In the genomic region with DNA sequence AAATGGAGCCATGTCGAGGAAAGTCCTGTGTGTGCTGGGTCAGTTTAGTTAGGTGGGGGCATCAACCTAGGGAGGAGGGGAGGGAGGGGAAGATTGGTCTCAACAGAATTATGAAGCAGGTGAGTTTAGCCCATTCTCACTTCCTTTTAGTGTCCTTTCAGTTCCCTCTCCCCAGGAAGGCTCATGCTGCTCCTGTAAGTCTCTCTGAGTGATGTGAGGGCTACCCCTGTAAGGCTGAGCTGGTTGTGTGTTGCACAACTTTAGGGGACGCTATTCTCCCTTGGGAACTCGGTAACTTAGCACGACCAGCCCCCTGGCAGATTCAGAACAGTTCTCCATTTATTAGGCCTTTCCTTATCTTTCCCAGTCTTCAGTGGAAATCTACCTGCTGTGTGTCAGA, we compare ENCODE assay signal across 12 cellular contexts. TPM values are rescaled to one million over a fixed set of nuclear protein-coding genes. Genes with fewer than 3 reads are reported as not detected.
DNase-seq lines count a peak whose midpoint lies in the region; ATAC-seq, FAIRE-seq and TF ChIP-seq lines count a peak whose summit lies in the region.
"Had no signal": no experiment of that assay in that cellular context is flagged by ENCODE, and none has a peak within 500 bp of the region (broad histone marks: within the 10 kb centered on the region; RNA-seq: fewer than 3 reads in every experiment).

No MANE protein-coding gene starts in this region.

- H3K4me1 Mint-ChIP-seq in stimulated activated effector memory CD8-positive, alpha-beta T cell treated with anti-CD3 and anti-CD28 coated beads, Interleukin-12 subunit alpha, Interleukin-12 subunit beta, amount 100 ng/mL, for 72 hours, result no peaks in the 10 kb centered on the region

- ATAC-seq in GM19438 (IDR thresholded peaks at IDR 0.05; ENCODE audit: low read depth, unreplicated experiment) (peak; percentile 99), HG02884 (IDR thresholded peaks at IDR 0.05; ENCODE audit: unreplicated experiment) (peak; percentile 95), HG03571 (IDR thresholded peaks at IDR 0.05; ENCODE audit: unreplicated experiment) (peak; percentile 98)
- no peak for ATAC-seq in stimulated activated effector memory CD8-positive, alpha-beta T cell treated with anti-CD3 and anti-CD28 coated beads, Interleukin-12 subunit alpha, Interleukin-12 subunit beta, amount 100 ng/mL, for 72 hours
- ATAC-seq: natural killer cell treated with Interleukin-12 subunit alpha and Interleukin-12 subunit beta and Interleukin-15 and Interleukin-18, amount 100 ng/mL, for 72 hours had no signal

- peak; percentile 32 for DNase-seq in GM12891 (ENCODE audit: insufficient read length, low spot score)
- DNase-seq in effector CD8-positive, alpha-beta T cell (lab: John Stamatoyannopoulos, UW), result no peak
- DNase-seq in stimulated activated effector memory CD8-positive, alpha-beta T cell treated with anti-CD3 and anti-CD28 coated beads, Interleukin-12 subunit alpha, Interleukin-12 subunit beta, amount 100 ng/mL, for 72 hours (ENCODE audit: low spot score in 2 of 2), result no peak
- no peak for DNase-seq in NCI-H446 treated with DMSO at 0.1 percent for 48 hours (lab: John Stamatoyannopoulos, UW)
- no peak for DNase-seq in right atrium auricular region (ENCODE audit: low spot score)
- DNase-seq: AML-193 had no signal

- H3K4me3 Mint-ChIP-seq in stimulated activated effector memory CD8-positive, alpha-beta T cell treated with anti-CD3 and anti-CD28 coated beads, Interleukin-12 subunit alpha, Interleukin-12 subunit beta, amount 100 ng/mL, for 72 hours, result no peak overlapping the region
- H3K4me3 Mint-ChIP-seq: natural killer cell treated with Interleukin-12 subunit alpha and Interleukin-12 subunit beta and Interleukin-15 and Interleukin-18, amount 100 ng/mL, for 72 hours had no signal

- no peaks in the 10 kb centered on the region for H3K4me1 ChIP-seq in right atrium auricular region

- H3K36me3 Mint-ChIP-seq in stimulated activated effector memory CD8-positive, alpha-beta T cell treated with anti-CD3 and anti-CD28 coated beads, Interleukin-12 subunit alpha, Interleukin-12 subunit beta, amount 100 ng/mL, for 72 hours, result no peaks in the 10 kb centered on the region
- H3K36me3 Mint-ChIP-seq: natural killer cell treated with Interleukin-12 subunit alpha and Interleukin-12 subunit beta and Interleukin-15 and Interleukin-18, amount 100 ng/mL, for 72 hours had no signal

- H3K27me3 ChIP-seq in right atrium auricular region, result no peaks in the 10 kb centered on the region

- FAIRE-seq in GM12891 (lab: Jason Lieb, UNC), result peak; percentile 98

- TF ChIP-seq CTCF in right atrium auricular region (IDR thresholded peaks at IDR 0.05), result no peak

- no peak overlapping the region for H3K4me3 ChIP-seq in right atrium auricular region

- H3K9me3 Mint-ChIP-seq in stimulated activated effector memory CD8-positive, alpha-beta T cell treated with anti-CD3 and anti-CD28 coated beads, Interleukin-12 subunit alpha, Interleukin-12 subunit beta, amount 100 ng/mL, for 72 hours, result no peaks in the 10 kb centered on the region
- H3K9me3 Mint-ChIP-seq: IgD-negative memory B cell; natural killer cell treated with Interleukin-12 subunit alpha and Interleukin-12 subunit beta and Interleukin-15 and Interleukin-18, amount 100 ng/mL, for 72 hours had no signal

- H3K27ac ChIP-seq in right atrium auricular region, result no peak overlapping the region
- H3K27ac ChIP-seq: epithelial cell of prostate had no signal

- H3K27ac Mint-ChIP-seq in stimulated activated effector memory CD8-positive, alpha-beta T cell treated with anti-CD3 and anti-CD28 coated beads, Interleukin-12 subunit alpha, Interleukin-12 subunit beta, amount 100 ng/mL, for 72 hours, result no peak overlapping the region
- H3K27ac Mint-ChIP-seq: natural killer cell treated with Interleukin-12 subunit alpha and Interleukin-12 subunit beta and Interleukin-15 and Interleukin-18, amount 100 ng/mL, for 72 hours had no signal

- no peaks in the 10 kb centered on the region for H3K9me3 ChIP-seq in right atrium auricular region

- H3K36me3 ChIP-seq in right atrium auricular region, result no peaks in the 10 kb centered on the region

- TF ChIP-seq POLR2A in GM12891 (IDR thresholded peaks at IDR 0.05; ENCODE audit: low read depth, low read length), result no peak

TF ChIP-seq in GM12891, 5 proteins besides CTCF, POLR2A, EP300 and RAD21:
- no peak for TF ChIP-seq POLR2AphosphoS5 (IDR thresholded peaks at IDR 0.05; ENCODE audit: low read depth, low read length)
- TF ChIP-seq POU2F2 (IDR thresholded peaks at IDR 0.05; ENCODE audit: low read depth, low read length), result peak; percentile 25; the same call in 1 of the 2 replicates
- peak; percentile 100 for TF ChIP-seq SPI1 (IDR thresholded peaks at IDR 0.05; ENCODE audit: low read depth, low read length)

RNA-seq across cellular contexts. Expression of gene IL5RA, which starts 21.2 kb away (rescaled TPM):
- polyA plus RNA-seq in GM12891 (2012; ENCODE audit: low read depth, missing spikeins), result 0.09 TPM
- 1 to 10 TPM in 1 of 2 donors, under 1 TPM in 1; 0.51 to 2.6 TPM for total RNA-seq in right atrium auricular region

RNA-seq across cellular contexts. Expression of gene TRNT1, which starts 37.7 kb away (rescaled TPM):
- polyA plus RNA-seq in GM12891 (2012; ENCODE audit: low read depth, missing spikeins), result 16.2 TPM
- 1 to 10 TPM; 5.8 to 7.9 TPM for total RNA-seq in right atrium auricular region
